ENCODE assay signal across 10 cellular contexts in genomic region chr5:113118298-113118697, GRCh38.
"Had no signal": no experiment of that assay in that cellular context is flagged by ENCODE, and none has a peak within 500 bp of the region (broad histone marks: within the 10 kb centered on the region; RNA-seq: fewer than 3 reads in every experiment).

No MANE protein-coding gene starts in this region.

- H3K4me3 ChIP-seq: adrenal gland, lung, pancreas, skin epidermis, stomach had no signal

- H3K4me1 ChIP-seq: pancreas had no signal

- H3K27me3 ChIP-seq: adrenal gland, pancreas, stomach had no signal

- DNase-seq: activated naive CD4-positive, alpha-beta T cell treated with anti-CD3 and anti-CD28 coated beads, Interleukin-2, amount 50 U/mL, for 16 hours; adrenal gland; effector memory CD8-positive, alpha-beta T cell; naive B cell; pancreas; stomach had no signal

- H3K9me3 ChIP-seq: adrenal gland, pancreas had no signal

- H3K27ac ChIP-seq: adrenal gland, epithelial cell of prostate, pancreas had no signal

- H3K36me3 ChIP-seq: adrenal gland, pancreas had no signal

- FAIRE-seq: pancreas, TTC549 had no signal
